Comparison of ENCODE assay signal across 8 cellular contexts in genomic region chr1:193103759-193104495, GRCh38. TPM values are rescaled to one million over a fixed set of nuclear protein-coding genes. Genes with fewer than 3 reads are reported as not detected.
DNase-seq lines count a peak whose midpoint lies in the region; TF ChIP-seq lines count a peak whose summit lies in the region.

No MANE protein-coding gene starts in this region.

- H3K9ac ChIP-seq in Loucy (ENCODE audit: low read depth, low read length, poor library complexity, severe bottlenecking) = peak overlapping the region; percentile 67

- H3K9me2 ChIP-seq in Loucy (replicated peaks; ENCODE audit: low read depth, low read length) = no peaks in the 10 kb centered on the region

- peak overlapping the region; percentile 59 for H3K27ac ChIP-seq in CD4-positive, alpha-beta memory T cell (ENCODE audit: low read depth, low read length)

- peak overlapping the region; percentile 94 to 98 (median 95) for H3K4me3 Mint-ChIP-seq in CD4-positive, alpha-beta memory T cell
- H3K4me3 Mint-ChIP-seq in nephron = peak overlapping the region; percentile 92 to 94 (median 93)

- TF ChIP-seq CTCF in Loucy (conservative IDR thresholded peaks at IDR 0.05; ENCODE audit: low read length) = no peak
- TF ChIP-seq CTCF in nephron (IDR thresholded peaks at IDR 0.05; ENCODE audit: unreplicated experiment in 3 of 3) = no peak

- H3K4me1 ChIP-seq in CD4-positive, alpha-beta memory T cell (ENCODE audit: insufficient read depth, low read length) = peaks cover 18% of the 10 kb centered on the region
- H3K4me1 ChIP-seq in Loucy (ENCODE audit: insufficient read depth, low read length, poor library complexity, severe bottlenecking) = peaks cover 20% of the 10 kb centered on the region

- H3K27me3 ChIP-seq in CD4-positive, alpha-beta memory T cell (ENCODE audit: insufficient read depth, low read length) = no peaks in the 10 kb centered on the region
- no peaks in the 10 kb centered on the region for H3K27me3 ChIP-seq in Loucy (ENCODE audit: insufficient read depth, low read length, poor library complexity, severe bottlenecking)

- H3K4me2 ChIP-seq in Loucy (ENCODE audit: low read depth, low read length, poor library complexity, severe bottlenecking) = peak overlapping the region; percentile 93

- CTCF ChIA-PET in CD4-positive, alpha-beta memory T cell (lab: Charles Lee; ENCODE audit: partially characterized antibody) = interaction anchor here (1.0 to 2.3 kb wide), 3 partner anchors 18 to 45 kb away, joined by 3 to 10 read pairs (median 8); partner anchors contain the start of genes CDC73, RO60 and UCHL5

- DNase-seq in CD4-positive, alpha-beta memory T cell = no peak
- DNase-seq in dermis blood vessel endothelial cell = peak; percentile 13
- DNase-seq in NCI-H524 (lab: John Stamatoyannopoulos, UW) = no peak
- no peak for DNase-seq in NCI-H345 treated with DMSO at 0.1 percent for 48 hours (lab: John Stamatoyannopoulos, UW; ENCODE audit: unreplicated experiment)
- DNase-seq in cerebellum (ENCODE audit: low spot score) = no peak
- DNase-seq in activated CD8-positive, alpha-beta memory T cell treated with anti-CD3 and anti-CD28 coated beads, Interleukin-2, amount 50 U/mL, for 48 hours = no peak

- POLR2A ChIA-PET in CD4-positive, alpha-beta memory T cell (lab: Charles Lee; ENCODE audit: partially characterized antibody) = interaction anchor here (0.6 to 5.8 kb wide), 6 partner anchors 18 to 1186 kb away, joined by 3 to 44 read pairs (median 6); partner anchors contain the start of genes CDC73, RO60 and UCHL5

- H4K20me1 ChIP-seq in Loucy (ENCODE audit: insufficient read depth, low read length, poor library complexity, severe bottlenecking) = peaks cover 7% of the 10 kb centered on the region

- no peaks in the 10 kb centered on the region for H3F3A ChIP-seq in Loucy (ENCODE audit: low read depth)

- H3K36me3 Mint-ChIP-seq in CD4-positive, alpha-beta memory T cell = peaks cover 3 to 20% of the 10 kb centered on the region in 2 donors
- peaks cover 6% of the 10 kb centered on the region for H3K36me3 Mint-ChIP-seq in nephron (ENCODE audit: low read depth)

- H3K36me3 ChIP-seq in CD4-positive, alpha-beta memory T cell (ENCODE audit: insufficient read depth, low read length) = peaks cover 8% of the 10 kb centered on the region
- peaks cover 15% of the 10 kb centered on the region; the same call in 1 of the 2 replicates for H3K36me3 ChIP-seq in Loucy (ENCODE audit: insufficient read depth, low read length)

- peak overlapping the region in 5 of 7 donors; percentile 55 to 93 (median 80) for H3K27ac Mint-ChIP-seq in CD4-positive, alpha-beta memory T cell
- H3K27ac Mint-ChIP-seq in nephron = peak overlapping the region; percentile 78 to 95 (median 87)

- intact Hi-C loops in CD4-positive, alpha-beta memory T cell (cut with micrococcal nuclease) = no loop called here

- peaks cover 32% of the 10 kb centered on the region for H3K79me2 ChIP-seq in Loucy (ENCODE audit: insufficient read depth, low read length)

- H3K27me3 Mint-ChIP-seq in CD4-positive, alpha-beta memory T cell = no peaks in the 10 kb centered on the region
- peaks cover 2% of the 10 kb centered on the region for H3K27me3 Mint-ChIP-seq in nephron (ENCODE audit: low read depth)

- peak overlapping the region; percentile 92 for H2AFZ ChIP-seq in Loucy (ENCODE audit: low read length)

- H3K4me1 Mint-ChIP-seq in CD4-positive, alpha-beta memory T cell = peaks cover 19 to 30% (median 24%) of the 10 kb centered on the region in 4 donors
- H3K4me1 Mint-ChIP-seq in nephron = peaks cover 30% of the 10 kb centered on the region

- no peaks in the 10 kb centered on the region for H3K9me3 ChIP-seq in CD4-positive, alpha-beta memory T cell (ENCODE audit: control insufficient read depth in 1 of 2, low read length in 2 of 2)
- H3K9me3 ChIP-seq in Loucy (ENCODE audit: insufficient read depth, low read depth, low read length) = no peaks in the 10 kb centered on the region

- peak overlapping the region; percentile 65 to 94 for H3K4me3 ChIP-seq in CD4-positive, alpha-beta memory T cell (ENCODE audit: low read length in 2 of 2)
- H3K4me3 ChIP-seq in Loucy (ENCODE audit: low read length, poor library complexity, severe bottlenecking) = peak overlapping the region; percentile 88

- no peaks in the 10 kb centered on the region for H3K9me3 Mint-ChIP-seq in CD4-positive, alpha-beta memory T cell
- H3K9me3 Mint-ChIP-seq in nephron = no peaks in the 10 kb centered on the region

RNA-seq across cellular contexts. Expression of gene GLRX2, which starts 1.3 kb away (rescaled TPM):
- 10 to 100 TPM; 15.0 to 17.0 TPM for total RNA-seq in CD4-positive, alpha-beta memory T cell
- polyA plus RNA-seq in CD4-positive, alpha-beta memory T cell = 10 to 100 TPM; 15.2 to 16.3 TPM
- 13.2 and 14.1 TPM in 2 replicates for total RNA-seq in dermis blood vessel endothelial cell
- 6.8 TPM for total RNA-seq in cerebellum

RNA-seq across cellular contexts. Expression of gene CDC73, which starts 17.9 kb away (rescaled TPM):
- 10 to 100 TPM; 70.4 to 75.0 TPM for total RNA-seq in CD4-positive, alpha-beta memory T cell
- 10 to 100 TPM; 70.5 to 72.2 TPM for polyA plus RNA-seq in CD4-positive, alpha-beta memory T cell
- 22.6 and 32.4 TPM in 2 replicates for total RNA-seq in dermis blood vessel endothelial cell
- 46.0 TPM for total RNA-seq in cerebellum

RNA-seq across cellular contexts. Expression of gene RO60, which starts 44.5 kb away (rescaled TPM):
- total RNA-seq in CD4-positive, alpha-beta memory T cell = 10 to 100 TPM; 75.2 to 78.7 TPM
- polyA plus RNA-seq in CD4-positive, alpha-beta memory T cell = 100 to 1,000 TPM in 1 of 2 donors, 10 to 100 TPM in 1; 99.6 to 133 TPM
- total RNA-seq in dermis blood vessel endothelial cell (166 and 175 TPM in 2 replicates), cerebellum (205 TPM)

RNA-seq across cellular contexts. Expression of gene UCHL5, which starts 44.8 kb away (rescaled TPM):
- total RNA-seq in CD4-positive, alpha-beta memory T cell = 10 to 100 TPM; 31.2 to 34.6 TPM
- 10 to 100 TPM; 45.9 to 72.8 TPM for polyA plus RNA-seq in CD4-positive, alpha-beta memory T cell
- 21.8 and 53.8 TPM in 2 replicates for total RNA-seq in dermis blood vessel endothelial cell
- 38.8 TPM for total RNA-seq in cerebellum
